24 cellular contexts compared by ENCODE assay signal in genomic region chr10:2772791-2773644, GRCh38.
DNase-seq lines count a peak whose midpoint lies in the region; ATAC-seq and TF ChIP-seq lines count a peak whose summit lies in the region.
"Had no signal": no experiment of that assay in that cellular context is flagged by ENCODE, and none has a peak within 500 bp of the region (broad histone marks: within the 10 kb centered on the region; RNA-seq: fewer than 3 reads in every experiment).

No MANE protein-coding gene starts in this region.

- H3K36me3 ChIP-seq in Karpas-422 (ENCODE audit: insufficient read depth, low read length) = no peaks in the 10 kb centered on the region
- H3K36me3 ChIP-seq: tibial nerve had no signal

- H3K9me2 ChIP-seq in Karpas-422 (replicated peaks; ENCODE audit: insufficient read depth, low read length) = no peaks in the 10 kb centered on the region

- no peak overlapping the region for H3K4me3 ChIP-seq in Karpas-422 (ENCODE audit: low read length)
- H3K4me3 ChIP-seq: tibial nerve had no signal

- peaks cover 11% of the 10 kb centered on the region for H3K4me1 ChIP-seq in Karpas-422 (ENCODE audit: low read length)
- H3K4me1 ChIP-seq: tibial nerve had no signal

- H3K27me3 ChIP-seq in Karpas-422 (ENCODE audit: low read length) = no peaks in the 10 kb centered on the region
- H3K27me3 ChIP-seq: tibial nerve had no signal

- no peak overlapping the region for H2AFZ ChIP-seq in Karpas-422 (ENCODE audit: low read length)

- TF ChIP-seq CTCF in nephron progenitor cell (IDR thresholded peaks at IDR 0.05) = no peak

- H3K79me2 ChIP-seq in Karpas-422 (ENCODE audit: low read length) = no peaks in the 10 kb centered on the region

- H4K20me1 ChIP-seq in Karpas-422 (ENCODE audit: insufficient read depth, low read depth, low read length) = no peaks in the 10 kb centered on the region

- no peak overlapping the region for H3K9ac ChIP-seq in Karpas-422 (ENCODE audit: low read length)

- H3K4me3 Mint-ChIP-seq in nephron progenitor cell (no peak overlapping the region), T-cell (no peak overlapping the region)
- H3K4me3 Mint-ChIP-seq: activated naive CD4-positive, alpha-beta T cell treated with anti-CD3 and anti-CD28 coated beads, Interleukin-2, amount 50 U/mL, for 24 hours; activated T-cell treated with anti-CD3 and anti-CD28 coated beads, Interleukin-2, amount 50 U/mL, for 72 hours; CD4-positive, CD25-positive, alpha-beta regulatory T cell; stimulated activated naive CD8-positive, alpha-beta T cell treated with anti-CD3 and anti-CD28 coated beads, Interleukin-15, Interleukin-2, amounts not matched to agents 100 ng/mL and 50 ng/mL, for 24 hours had no signal

- DNase-seq in ELF-1 (ENCODE audit: low read depth, low spot score) (peak; percentile 5), NCI-H1436 (lab: John Stamatoyannopoulos, UW) (peak; percentile 71), NCI-H510A treated with DMSO at 0.1 percent for 48 hours (lab: John Stamatoyannopoulos, UW) (peak; percentile 80), nephron progenitor cell (peak; percentile 36), T-cell (no peak), Karpas-422 (no peak), cerebellar cortex (ENCODE audit: low spot score) (no peak)
- DNase-seq: activated CD4-positive, alpha-beta T cell treated with anti-CD3 and anti-CD28 coated beads for 1 hour; activated CD8-positive, alpha-beta memory T cell treated with anti-CD3 and anti-CD28 coated beads for 24 hours; activated T-cell treated with anti-CD3 and anti-CD28 coated beads, Interleukin-2, amount 50 U/mL, for 72 hours; CD4-positive, CD25-positive, alpha-beta regulatory T cell; cerebellar nuclear complex; DND-41; head of caudate nucleus; left colon; mesenchymal stem cell; right cardiac atrium; SHP77; stimulated activated CD4-positive, alpha-beta T cell treated with anti-CD3 and anti-CD28 coated beads, Interleukin-12 subunit alpha, Interleukin-12 subunit beta, amount 100 ng/mL, for 4 hours; stimulated activated CD4-positive, alpha-beta T cell treated with anti-CD3 and anti-CD28 coated beads, Interleukin-4, amount 100 ng/mL, for 4 hours had no signal

- H3K27ac ChIP-seq in Karpas-422 (ENCODE audit: low read length) = no peak overlapping the region
- H3K27ac ChIP-seq: tibial nerve had no signal

- H3K9me3 ChIP-seq in Karpas-422 (ENCODE audit: low read length) = no peaks in the 10 kb centered on the region

- CTCF ChIA-PET in T-cell (lab: Charles Lee) = no interaction called here

- H3K27ac Mint-ChIP-seq in nephron progenitor cell = peak overlapping the region; percentile 47
- H3K27ac Mint-ChIP-seq in T-cell = no peak overlapping the region
- H3K27ac Mint-ChIP-seq: activated naive CD4-positive, alpha-beta T cell treated with anti-CD3 and anti-CD28 coated beads, Interleukin-2, amount 50 U/mL, for 24 hours; activated T-cell treated with anti-CD3 and anti-CD28 coated beads, Interleukin-2, amount 50 U/mL, for 72 hours; stimulated activated naive CD8-positive, alpha-beta T cell treated with anti-CD3 and anti-CD28 coated beads, Interleukin-15, Interleukin-2, amounts not matched to agents 100 ng/mL and 50 ng/mL, for 24 hours had no signal

- H3K27me3 Mint-ChIP-seq in nephron progenitor cell (ENCODE audit: low read depth, poor library complexity) (peaks cover 42% of the 10 kb centered on the region), T-cell (peaks cover 4 to 10% of the 10 kb centered on the region in 2 donors)

- H3K36me3 Mint-ChIP-seq in nephron progenitor cell (ENCODE audit: low read depth) (no peaks in the 10 kb centered on the region), T-cell (no peaks in the 10 kb centered on the region)
- H3K36me3 Mint-ChIP-seq: activated naive CD4-positive, alpha-beta T cell treated with anti-CD3 and anti-CD28 coated beads, Interleukin-2, amount 50 U/mL, for 24 hours; CD4-positive, CD25-positive, alpha-beta regulatory T cell had no signal

- POLR2A ChIA-PET in T-cell (lab: Charles Lee) = no interaction called here

- H3K4me1 Mint-ChIP-seq in nephron progenitor cell (peaks cover 17% of the 10 kb centered on the region), T-cell (no peaks in the 10 kb centered on the region)
- H3K4me1 Mint-ChIP-seq: activated naive CD4-positive, alpha-beta T cell treated with anti-CD3 and anti-CD28 coated beads, Interleukin-2, amount 50 U/mL, for 24 hours; CD4-positive, CD25-positive, alpha-beta regulatory T cell had no signal

- peaks cover 14% of the 10 kb centered on the region for H3K9me3 Mint-ChIP-seq in nephron progenitor cell
- no peaks in the 10 kb centered on the region for H3K9me3 Mint-ChIP-seq in T-cell
- H3K9me3 Mint-ChIP-seq: activated naive CD4-positive, alpha-beta T cell treated with anti-CD3 and anti-CD28 coated beads, Interleukin-2, amount 50 U/mL, for 24 hours; stimulated activated naive CD8-positive, alpha-beta T cell treated with anti-CD3 and anti-CD28 coated beads, Interleukin-15, Interleukin-2, amounts not matched to agents 100 ng/mL and 50 ng/mL, for 24 hours had no signal

- ATAC-seq in T-cell (replicated peaks in 1 of 4) (no peak), HG02973 (IDR thresholded peaks at IDR 0.05; ENCODE audit: unreplicated experiment) (no peak)
- ATAC-seq: left colon, right cardiac atrium had no signal

- H3K4me2 ChIP-seq in Karpas-422 (ENCODE audit: low read depth, low read length, poor library complexity, severe bottlenecking) = no peak overlapping the region

Comparison
In these comparisons a context has a peak if more than half of its experiments do, and no peak if none do; other contexts are left out.
1. DNase-seq: peak in ELF-1 (single experiment), NCI-H1436 (single experiment), NCI-H510A treated with DMSO at 0.1 percent for 48 hours (single experiment) and nephron progenitor cell (single experiment); none in T-cell (0 of 34), Karpas-422 (single experiment) and cerebellar cortex (single experiment).